23 cellular contexts compared by ENCODE assay signal in genomic region chr5:43648499-43649124, GRCh38. TPM values are rescaled to one million over a fixed set of nuclear protein-coding genes. Genes with fewer than 3 reads are reported as not detected.
DNase-seq lines count a peak whose midpoint lies in the region; ATAC-seq and TF ChIP-seq lines count a peak whose summit lies in the region.
"Had no signal": no experiment of that assay in that cellular context is flagged by ENCODE, and none has a peak within 500 bp of the region (broad histone marks: within the 10 kb centered on the region; RNA-seq: fewer than 3 reads in every experiment).

No MANE protein-coding gene starts in this region.

- H3K27ac ChIP-seq in right atrium auricular region (peak overlapping the region; percentile 7 to 30), subcutaneous abdominal adipose tissue (ENCODE audit: low read depth, low read length) (peak overlapping the region; percentile 79)
- H3K27ac ChIP-seq: hepatocyte had no signal

- peaks cover 82% of the 10 kb centered on the region for H3K36me3 Mint-ChIP-seq in effector memory CD8-positive, alpha-beta T cell (ENCODE audit: insufficient read depth)
- peaks cover 8% of the 10 kb centered on the region for H3K36me3 Mint-ChIP-seq in natural killer cell

- intact Hi-C loops in natural killer cell (cut with micrococcal nuclease) = no loop called here

- H3K9ac ChIP-seq in subcutaneous abdominal adipose tissue (ENCODE audit: low read length in 5 of 5) = peak overlapping the region in 1 of 5 donors; percentile 21

- no peaks in the 10 kb centered on the region for H3K27me3 Mint-ChIP-seq in effector memory CD8-positive, alpha-beta T cell
- no peaks in the 10 kb centered on the region for H3K27me3 Mint-ChIP-seq in natural killer cell (ENCODE audit: low read depth in 2 of 2)
- H3K27me3 Mint-ChIP-seq: activated CD4-positive, alpha-beta memory T cell treated with anti-CD3 and anti-CD28 coated beads for 36 hours; activated naive CD4-positive, alpha-beta T cell treated with anti-CD3 and anti-CD28 coated beads, Interleukin-2, amount 10 ng/mL, durations not matched to agents 7 days and 5 days; dendritic cell treated with granulocyte-macrophage colony-stimulating factor and Interleukin-4, amounts not matched to agents 40 ng/mL and 50 ng/mL, for 4 days; stimulated activated naive CD8-positive, alpha-beta T cell treated with anti-CD3 and anti-CD28 coated beads, Interleukin-15, amount 100 ng/mL, for 72 hours had no signal

- DNase-seq in GM04504 (ENCODE audit: low read depth) = peak; percentile 56
- DNase-seq in effector memory CD8-positive, alpha-beta T cell = no peak
- DNase-seq in right atrium auricular region (ENCODE audit: low spot score) = no peak
- no peak for DNase-seq in ecto neural progenitor cell (ENCODE audit: low spot score)
- no peak for DNase-seq in natural killer cell
- DNase-seq: activated CD4-positive, alpha-beta memory T cell treated with anti-CD3 and anti-CD28 coated beads for 36 hours; activated naive CD4-positive, alpha-beta T cell treated with anti-CD3 and anti-CD28 coated beads, Interleukin-2, amount 10 ng/mL, durations not matched to agents 7 days and 5 days; activated T-cell treated with anti-CD3 and anti-CD28 coated beads, Interleukin-2, amount 50 U/mL, for 1 hour; COR-L47; erythroblast; KG1; NCI-H2081 treated with DMSO at 0.1 percent for 48 hours; NCI-H524 treated with DMSO at 0.1 percent for 48 hours; SHP77 treated with DMSO at 0.1 percent for 48 hours; stimulated activated naive CD8-positive, alpha-beta T cell treated with anti-CD3 and anti-CD28 coated beads, Interleukin-15, amount 100 ng/mL, for 72 hours had no signal

- no peak overlapping the region for H3K4me3 Mint-ChIP-seq in effector memory CD8-positive, alpha-beta T cell
- H3K4me3 Mint-ChIP-seq in natural killer cell = no peak overlapping the region
- H3K4me3 Mint-ChIP-seq: activated CD4-positive, alpha-beta memory T cell treated with anti-CD3 and anti-CD28 coated beads for 36 hours; activated naive CD4-positive, alpha-beta T cell treated with anti-CD3 and anti-CD28 coated beads, Interleukin-2, amount 10 ng/mL, durations not matched to agents 7 days and 5 days; dendritic cell treated with granulocyte-macrophage colony-stimulating factor and Interleukin-4, amounts not matched to agents 40 ng/mL and 50 ng/mL, for 4 days; neural crest cell; stimulated activated naive CD8-positive, alpha-beta T cell treated with anti-CD3 and anti-CD28 coated beads, Interleukin-15, amount 100 ng/mL, for 72 hours; T-helper 1 cell treated with Interleukin-12 subunit alpha and Interleukin-12 subunit beta and Interleukin-4 antibody, amounts not matched to agents 30 μg/mL and 1 μg/mL, for 36 hours had no signal

- no peak for ATAC-seq in effector memory CD8-positive, alpha-beta T cell (replicated peaks)
- ATAC-seq in esophagus mucosa = no peak
- ATAC-seq in GM19463 (IDR thresholded peaks at IDR 0.05; ENCODE audit: unreplicated experiment) = no peak
- ATAC-seq in natural killer cell = no peak
- ATAC-seq: HCT116; stimulated activated naive CD8-positive, alpha-beta T cell treated with anti-CD3 and anti-CD28 coated beads, Interleukin-15, amount 100 ng/mL, for 72 hours had no signal

- H3K36me3 ChIP-seq in right atrium auricular region = peaks cover 76% of the 10 kb centered on the region
- H3K36me3 ChIP-seq in subcutaneous abdominal adipose tissue (ENCODE audit: control insufficient read depth in 5 of 5, insufficient read depth in 5 of 5, low read length in 5 of 5) = peaks cover 20 to 45% (median 33%) of the 10 kb centered on the region in 5 donors

- H3K9me3 ChIP-seq in right atrium auricular region (no peaks in the 10 kb centered on the region), subcutaneous abdominal adipose tissue (ENCODE audit: control insufficient read depth in 5 of 5, low read length in 5 of 5) (no peaks in the 10 kb centered on the region)

- no peaks in the 10 kb centered on the region for H3K9me3 Mint-ChIP-seq in effector memory CD8-positive, alpha-beta T cell
- H3K9me3 Mint-ChIP-seq in natural killer cell = no peaks in the 10 kb centered on the region
- H3K9me3 Mint-ChIP-seq: activated CD4-positive, alpha-beta memory T cell treated with anti-CD3 and anti-CD28 coated beads for 36 hours; activated naive CD4-positive, alpha-beta T cell treated with anti-CD3 and anti-CD28 coated beads, Interleukin-2, amount 10 ng/mL, durations not matched to agents 7 days and 5 days; dendritic cell treated with granulocyte-macrophage colony-stimulating factor and Interleukin-4, amounts not matched to agents 40 ng/mL and 50 ng/mL, for 4 days; neural crest cell; stimulated activated naive CD8-positive, alpha-beta T cell treated with anti-CD3 and anti-CD28 coated beads, Interleukin-15, amount 100 ng/mL, for 72 hours; T-helper 1 cell treated with Interleukin-12 subunit alpha and Interleukin-12 subunit beta and Interleukin-4 antibody, amounts not matched to agents 30 μg/mL and 1 μg/mL, for 36 hours had no signal

- H3K27me3 ChIP-seq in right atrium auricular region = no peaks in the 10 kb centered on the region
- no peaks in the 10 kb centered on the region for H3K27me3 ChIP-seq in subcutaneous abdominal adipose tissue (ENCODE audit: control insufficient read depth in 5 of 5, insufficient read depth in 4 of 5, low read length in 5 of 5)
- H3K27me3 ChIP-seq: hepatocyte had no signal

- TF ChIP-seq CTCF in right atrium auricular region (IDR thresholded peaks at IDR 0.05) = no peak
- TF ChIP-seq CTCF in natural killer cell (IDR thresholded peaks at IDR 0.05) = no peak

- H3K4me1 ChIP-seq in right atrium auricular region (peaks cover 0 to 9% of the 10 kb centered on the region in 2 donors), subcutaneous abdominal adipose tissue (ENCODE audit: control insufficient read depth in 5 of 5, insufficient read depth in 5 of 5, low read length in 5 of 5) (peaks cover 0 to 34% (median 12%) of the 10 kb centered on the region in 5 donors)

- no peak overlapping the region for H3K4me3 ChIP-seq in right atrium auricular region
- no peak overlapping the region for H3K4me3 ChIP-seq in subcutaneous abdominal adipose tissue (ENCODE audit: low read depth in 1 of 5, low read length in 5 of 5)
- H3K4me3 ChIP-seq: hepatocyte had no signal

- H3K27ac Mint-ChIP-seq in effector memory CD8-positive, alpha-beta T cell = peak overlapping the region; percentile 5 to 6
- peak overlapping the region in 1 of 2 donors; percentile 60 for H3K27ac Mint-ChIP-seq in natural killer cell
- H3K27ac Mint-ChIP-seq: activated CD4-positive, alpha-beta memory T cell treated with anti-CD3 and anti-CD28 coated beads for 36 hours; activated naive CD4-positive, alpha-beta T cell treated with anti-CD3 and anti-CD28 coated beads, Interleukin-2, amount 10 ng/mL, durations not matched to agents 7 days and 5 days; dendritic cell treated with granulocyte-macrophage colony-stimulating factor and Interleukin-4, amounts not matched to agents 40 ng/mL and 50 ng/mL, for 4 days; stimulated activated naive CD8-positive, alpha-beta T cell treated with anti-CD3 and anti-CD28 coated beads, Interleukin-15, amount 100 ng/mL, for 72 hours; T-helper 1 cell treated with Interleukin-12 subunit alpha and Interleukin-12 subunit beta and Interleukin-4 antibody, amounts not matched to agents 30 μg/mL and 1 μg/mL, for 36 hours had no signal

- peaks cover 0 to under 1% of the 10 kb centered on the region in 2 donors for H3K4me1 Mint-ChIP-seq in effector memory CD8-positive, alpha-beta T cell (ENCODE audit: low read depth in 2 of 2)
- no peaks in the 10 kb centered on the region for H3K4me1 Mint-ChIP-seq in natural killer cell
- H3K4me1 Mint-ChIP-seq: activated naive CD4-positive, alpha-beta T cell treated with anti-CD3 and anti-CD28 coated beads, Interleukin-2, amount 10 ng/mL, durations not matched to agents 7 days and 5 days; neural crest cell; stimulated activated naive CD8-positive, alpha-beta T cell treated with anti-CD3 and anti-CD28 coated beads, Interleukin-15, amount 100 ng/mL, for 72 hours had no signal

RNA-seq across cellular contexts. Expression of gene NNT, which starts 45.6 kb away (rescaled TPM):
- total RNA-seq in right atrium auricular region (100 to 1,000 TPM; 109 to 328 TPM), esophagus mucosa (34.2 TPM), natural killer cell (10 to 100 TPM; 57.0 to 66.1 (median 64.6) TPM)
